12 cellular contexts compared by ENCODE assay signal in genomic region chr7:29282819-29283414, GRCh38.
DNase-seq lines count a peak whose midpoint lies in the region; ATAC-seq, FAIRE-seq and TF ChIP-seq lines count a peak whose summit lies in the region.
"Had no signal": no experiment of that assay in that cellular context is flagged by ENCODE, and none has a peak within 500 bp of the region (broad histone marks: within the 10 kb centered on the region; RNA-seq: fewer than 3 reads in every experiment).

No MANE protein-coding gene starts in this region.

- no peaks in the 10 kb centered on the region for H3K9me2 ChIP-seq in GM23338 (ENCODE audit: insufficient read depth)

- H3K4me1 Mint-ChIP-seq in GM23338 = peaks cover 8% of the 10 kb centered on the region
- peaks cover 12% of the 10 kb centered on the region for H3K4me1 Mint-ChIP-seq in activated T-cell treated with anti-CD3 and anti-CD28 coated beads, Interleukin-2, amount 50 U/mL, for 4 hours (ENCODE audit: low read depth)

- H3K27me3 ChIP-seq in GM23338 (ENCODE audit: insufficient read depth) (no peaks in the 10 kb centered on the region), pancreas (no peaks in the 10 kb centered on the region)
- H3K27me3 ChIP-seq: breast epithelium had no signal

- 60 to 76% methylated on average over 13 of the region's 13 CpGs for WGBS in pancreas, 2 donors

- ATAC-seq in GM23338 (peak; percentile 80), pancreas (peak; percentile 30 to 60 (median 42)), HG02938 (IDR thresholded peaks at IDR 0.05; ENCODE audit: unreplicated experiment) (no peak)
- no peak for ATAC-seq in activated T-cell treated with anti-CD3 and anti-CD28 coated beads, Interleukin-2, amount 50 U/mL, for 4 hours

- H3K4me1 ChIP-seq in GM23338 (ENCODE audit: insufficient read depth) (peaks cover 9% of the 10 kb centered on the region; the same call in 1 of the 2 replicates), pancreas (peaks cover 29 to 37% (median 31%) of the 10 kb centered on the region in 3 donors)
- H3K4me1 ChIP-seq: breast epithelium had no signal

- H4K20me1 ChIP-seq in GM23338 (replicated peaks; ENCODE audit: insufficient read depth) = no peaks in the 10 kb centered on the region

- H3K36me3 ChIP-seq in GM23338 (ENCODE audit: insufficient read depth) (no peaks in the 10 kb centered on the region), pancreas (no peaks in the 10 kb centered on the region)
- H3K36me3 ChIP-seq: breast epithelium had no signal

- H3K27ac Mint-ChIP-seq in GM23338 = no peak overlapping the region

- H3K79me2 ChIP-seq in GM23338 (replicated peaks; ENCODE audit: insufficient read depth) = no peaks in the 10 kb centered on the region

- intact Hi-C loops in pancreas (cut with DNase I) = no loop called here

- no peaks in the 10 kb centered on the region; the same call in 2 of the 3 replicates for H3K9me3 Mint-ChIP-seq in GM23338
- H3K9me3 Mint-ChIP-seq in activated T-cell treated with anti-CD3 and anti-CD28 coated beads, Interleukin-2, amount 50 U/mL, for 4 hours = no peaks in the 10 kb centered on the region

- no peaks in the 10 kb centered on the region for H3K36me3 Mint-ChIP-seq in GM23338 (ENCODE audit: low read depth)
- no peaks in the 10 kb centered on the region for H3K36me3 Mint-ChIP-seq in activated T-cell treated with anti-CD3 and anti-CD28 coated beads, Interleukin-2, amount 50 U/mL, for 4 hours (ENCODE audit: insufficient read depth)

- no peak overlapping the region for H3K4me3 ChIP-seq in GM23338
- no peak overlapping the region for H3K4me3 ChIP-seq in pancreas
- H3K4me3 ChIP-seq: breast epithelium, lung had no signal

- no peak for FAIRE-seq in pancreas (lab: Jason Lieb, UNC)

- H3K4me2 ChIP-seq in GM23338 = peak overlapping the region; percentile 37; the same call in 1 of the 2 replicates

- no peak for TF ChIP-seq CTCF in GM23338 (conservative IDR thresholded peaks at IDR 0.05; ENCODE audit: low read depth in 2 of 2)
- TF ChIP-seq CTCF in pancreas (IDR thresholded peaks at IDR 0.05) = no peak

- DNase-seq in GM23338 (ENCODE audit: low spot score) (peak; percentile 48), NCI-H146 treated with DMSO at 0.1 percent for 48 hours (lab: John Stamatoyannopoulos, UW; ENCODE audit: unreplicated experiment) (peak; percentile 50), SKM-1 treated with dmso at 0.1 percent for 144 hours (lab: John Stamatoyannopoulos, UW; ENCODE audit: unreplicated experiment) (peak; percentile 45), pancreas (no peak), ecto neural progenitor cell (ENCODE audit: low spot score) (no peak), hepatic stellate cell (ENCODE audit: low spot score) (no peak)
- no peak for DNase-seq in activated T-cell treated with anti-CD3 and anti-CD28 coated beads, Interleukin-2, amount 50 U/mL, for 4 hours
- DNase-seq: activated CD8-positive, alpha-beta memory T cell treated with anti-CD3 and anti-CD28 coated beads, Interleukin-2, amount 50 U/mL, for 48 hours; right cardiac atrium had no signal

- H3K27ac ChIP-seq in GM23338 (ENCODE audit: low read depth) (no peak overlapping the region), pancreas (no peak overlapping the region)
- H3K27ac ChIP-seq: breast epithelium had no signal

- H3K4me3 Mint-ChIP-seq in GM23338 = no peak overlapping the region
- no peak overlapping the region for H3K4me3 Mint-ChIP-seq in activated T-cell treated with anti-CD3 and anti-CD28 coated beads, Interleukin-2, amount 50 U/mL, for 4 hours

- no peaks in the 10 kb centered on the region for H3K9me3 ChIP-seq in pancreas
- H3K9me3 ChIP-seq: breast epithelium had no signal

- H2AFZ ChIP-seq in GM23338 = no peak overlapping the region

- H3F3A ChIP-seq in GM23338 (replicated peaks; ENCODE audit: low read depth) = no peaks in the 10 kb centered on the region

- H3K27me3 Mint-ChIP-seq in GM23338 (ENCODE audit: insufficient read depth, low read depth, poor library complexity) = peaks cover 7% of the 10 kb centered on the region
- no peaks in the 10 kb centered on the region for H3K27me3 Mint-ChIP-seq in activated T-cell treated with anti-CD3 and anti-CD28 coated beads, Interleukin-2, amount 50 U/mL, for 4 hours (ENCODE audit: low read depth)

TF ChIP-seq in GM23338, 12 proteins besides CTCF, POLR2A, EP300 and RAD21 (continues in another document):
- no peak for TF ChIP-seq REST (IDR thresholded peaks at IDR 0.05; ENCODE audit: unreplicated experiment)
- no peak for TF ChIP-seq ZNF462 (CRISPR knock-in tag; IDR thresholded peaks at IDR 0.05)
- no peak for TF ChIP-seq POLR2AphosphoS5 (IDR thresholded peaks at IDR 0.05; ENCODE audit: low read depth)
- no peak for TF ChIP-seq ZNF114 (CRISPR knock-in tag; IDR thresholded peaks at IDR 0.05)

Comparison
In these comparisons a context has a peak if more than half of its experiments do, and no peak if none do; other contexts are left out.
1. ATAC-seq: peak in GM23338 (single experiment) and pancreas (4 of 4); none in activated T-cell treated with anti-CD3 and anti-CD28 coated beads, Interleukin-2, amount 50 U/mL, for 4 hours (0 of 2) and HG02938 (single experiment).
2. DNase-seq: peak in GM23338 (single experiment), NCI-H146 treated with DMSO at 0.1 percent for 48 hours (single experiment) and SKM-1 treated with dmso at 0.1 percent for 144 hours (single experiment); none in pancreas (0 of 6), ecto neural progenitor cell (single experiment), hepatic stellate cell (single experiment) and activated T-cell treated with anti-CD3 and anti-CD28 coated beads, Interleukin-2, amount 50 U/mL, for 4 hours (single experiment).